In genomic region chr15:33649217-33649933, GRCh38 we compare ENCODE assay signal across 21 cellular contexts.
"Had no signal": no experiment of that assay in that cellular context is flagged by ENCODE, and none has a peak within 500 bp of the region (broad histone marks: within the 10 kb centered on the region; RNA-seq: fewer than 3 reads in every experiment).

No MANE protein-coding gene starts in this region.

- H3K36me3 Mint-ChIP-seq: activated naive CD8-positive, alpha-beta T cell had no signal

- H3K9me3 Mint-ChIP-seq: activated B cell treated with CpG ODN at 0.5 μM for 24 hours had no signal

- ATAC-seq: T-helper 17 cell had no signal

- H3K4me3 Mint-ChIP-seq: activated B cell treated with CpG ODN at 0.5 μM for 24 hours; activated naive CD8-positive, alpha-beta T cell; T-helper 17 cell had no signal

- H3K4me1 Mint-ChIP-seq: activated B cell treated with CpG ODN at 0.5 μM for 24 hours, T-helper 17 cell had no signal

- DNase-seq: activated B cell treated with CpG ODN at 0.5 μM for 24 hours; activated CD4-positive, alpha-beta T cell treated with anti-CD3 and anti-CD28 coated beads for 1 hour; activated CD4-positive, alpha-beta T cell treated with anti-CD3 and anti-CD28 coated beads, Interleukin-2, amount 50 U/mL, for 1 hour; activated effector memory CD4-positive, alpha-beta T cell treated with Interleukin-2 at 50 U/mL for 16 hours; activated naive CD4-positive, alpha-beta T cell; anterior cingulate cortex; MG63; NCI-H1092 treated with DMSO at 0.1 percent for 48 hours; NCI-H1417 treated with DMSO at 0.1 percent for 48 hours; NCI-H1694; NCI-H2029; NCI-H2107; NCI-H2171 treated with DMSO at 0.1 percent for 48 hours; NCI-H226; NCI-H510A; NCI-H526 treated with DMSO at 0.1 percent for 48 hours; NCI-H82; SIG-M5; T-helper 17 cell; T-helper 9 cell had no signal

- H3K27ac Mint-ChIP-seq: activated B cell treated with CpG ODN at 0.5 μM for 24 hours; activated naive CD8-positive, alpha-beta T cell; T-helper 17 cell had no signal
